ENCODE assay signal across 8 cellular contexts in the genomic region with DNA sequence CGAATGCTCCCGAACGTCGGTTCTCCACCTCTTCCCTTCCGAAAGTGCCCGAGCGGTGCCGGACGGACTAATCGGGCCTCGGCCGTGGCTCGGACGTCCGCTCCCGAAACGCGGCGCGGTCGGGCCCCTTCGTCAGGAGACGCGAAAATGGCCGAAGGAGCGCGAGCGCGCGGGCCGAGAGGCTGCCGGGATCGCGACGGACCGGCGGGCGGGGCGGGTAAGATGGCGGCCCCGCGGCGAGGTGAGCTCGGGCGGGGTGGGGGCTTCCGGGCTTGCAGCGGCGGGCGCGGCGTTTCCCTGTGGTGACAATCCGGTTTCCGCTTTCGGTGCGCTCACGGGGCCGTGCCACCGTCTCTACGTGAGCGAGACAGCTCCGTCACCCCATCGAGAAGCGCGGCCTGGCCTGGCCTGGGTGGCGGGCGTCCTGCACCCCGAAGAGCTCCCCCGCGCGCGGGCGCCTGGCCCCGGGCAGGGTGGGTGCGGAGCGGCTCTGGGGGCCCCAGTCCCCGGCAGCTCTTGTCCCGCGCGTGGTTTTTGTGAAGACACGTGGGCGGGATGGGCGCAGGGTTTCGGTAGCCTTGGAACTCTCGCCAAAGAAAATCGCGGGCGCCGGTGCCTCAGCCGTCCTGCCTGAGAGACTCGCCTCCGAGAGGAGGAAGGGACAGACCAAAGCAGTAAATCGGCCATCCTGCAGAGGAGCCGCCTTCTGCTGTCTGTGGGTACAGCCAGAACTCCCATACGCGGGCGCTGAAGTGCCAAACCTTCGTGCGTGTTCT. TPM values are rescaled to one million over a fixed set of nuclear protein-coding genes. Genes with fewer than 3 reads are reported as not detected.
DNase-seq lines count a peak whose midpoint lies in the region; ATAC-seq and TF ChIP-seq lines count a peak whose summit lies in the region.

A gene (plus strand): TSS at position 211 of the 776 bp plus-strand sequence. CDS start 12 bp downstream, at position 223.

- H3K79me2 ChIP-seq in DOHH2 (ENCODE audit: control insufficient read depth, low read length) = peaks cover 57% of the 10 kb centered on the region
- peaks cover 39% of the 10 kb centered on the region for H3K79me2 ChIP-seq in GM23338 (replicated peaks; ENCODE audit: insufficient read depth)

- no peak for TF ChIP-seq CTCF in DOHH2 (IDR thresholded peaks at IDR 0.05; ENCODE audit: low read depth, low read length, poor library complexity, severe bottlenecking)
- TF ChIP-seq CTCF in GM23338 (conservative IDR thresholded peaks at IDR 0.05; ENCODE audit: low read depth in 2 of 2) = no peak
- no peak for TF ChIP-seq CTCF in LNCaP clone FGC (IDR thresholded peaks at IDR 0.05; ENCODE audit: control insufficient read depth, extremely low read depth, insufficient read depth)
- TF ChIP-seq CTCF in RWPE1 (conservative IDR thresholded peaks at IDR 0.05; ENCODE audit: low read depth) = no peak
- TF ChIP-seq CTCF in fibroblast of the aortic adventitia (IDR thresholded peaks at IDR 0.05; ENCODE audit: insufficient read depth, low read length) = no peak
- no peak for TF ChIP-seq CTCF in nephron (IDR thresholded peaks at IDR 0.05; ENCODE audit: unreplicated experiment in 3 of 3)

- H3K27me3 Mint-ChIP-seq in GM23338 (ENCODE audit: insufficient read depth, low read depth, poor library complexity) = peaks cover 22% of the 10 kb centered on the region
- H3K27me3 Mint-ChIP-seq in nephron (ENCODE audit: low read depth) = peaks cover 5% of the 10 kb centered on the region
- H3K27me3 Mint-ChIP-seq in stimulated activated naive CD8-positive, alpha-beta T cell treated with anti-CD3 and anti-CD28 coated beads, Interleukin-15, Interleukin-2, amounts not matched to agents 100 ng/mL and 50 ng/mL, for 24 hours = no peaks in the 10 kb centered on the region

- peaks cover 36% of the 10 kb centered on the region for H3K4me1 Mint-ChIP-seq in GM23338
- peaks cover 46% of the 10 kb centered on the region for H3K4me1 Mint-ChIP-seq in nephron
- H3K4me1 Mint-ChIP-seq in stimulated activated naive CD8-positive, alpha-beta T cell treated with anti-CD3 and anti-CD28 coated beads, Interleukin-15, Interleukin-2, amounts not matched to agents 100 ng/mL and 50 ng/mL, for 24 hours (ENCODE audit: low read depth) = peaks cover 50% of the 10 kb centered on the region

- H3K27me3 ChIP-seq in DOHH2 (ENCODE audit: control insufficient read depth, low read length) (no peaks in the 10 kb centered on the region), GM23338 (ENCODE audit: insufficient read depth) (no peaks in the 10 kb centered on the region)

- H2AFZ ChIP-seq in GM23338 = peak within 1 kb of the TSS; percentile 90

- H3K9me3 Mint-ChIP-seq in GM23338 (peaks cover 4% of the 10 kb centered on the region; the same call in 2 of the 3 replicates), nephron (no peaks in the 10 kb centered on the region)
- H3K9me3 Mint-ChIP-seq in stimulated activated naive CD8-positive, alpha-beta T cell treated with anti-CD3 and anti-CD28 coated beads, Interleukin-15, Interleukin-2, amounts not matched to agents 100 ng/mL and 50 ng/mL, for 24 hours = no peaks in the 10 kb centered on the region

- no peaks in the 10 kb centered on the region for H3K36me3 ChIP-seq in DOHH2 (ENCODE audit: control insufficient read depth, low read length)
- no peaks in the 10 kb centered on the region for H3K36me3 ChIP-seq in GM23338 (ENCODE audit: insufficient read depth)

- H3K9me3 ChIP-seq in DOHH2 (ENCODE audit: control insufficient read depth, insufficient read depth, low read length) = no peaks in the 10 kb centered on the region

- H4K20me1 ChIP-seq in DOHH2 (ENCODE audit: control insufficient read depth, insufficient read depth, low read depth, low read length) (no peaks in the 10 kb centered on the region), GM23338 (replicated peaks; ENCODE audit: insufficient read depth) (peaks cover 9% of the 10 kb centered on the region)

- H3K4me3 Mint-ChIP-seq in GM23338 = peak within 1 kb of the TSS; percentile 82
- peak within 1 kb of the TSS; percentile 89 to 91 (median 91) for H3K4me3 Mint-ChIP-seq in nephron
- peak within 1 kb of the TSS; percentile 90 for H3K4me3 Mint-ChIP-seq in stimulated activated naive CD8-positive, alpha-beta T cell treated with anti-CD3 and anti-CD28 coated beads, Interleukin-15, Interleukin-2, amounts not matched to agents 100 ng/mL and 50 ng/mL, for 24 hours

- POLR2A ChIA-PET in RWPE1 (lab: Yijun Ruan, JAX; ENCODE audit: low non-redundant PET) = interaction anchor here (0.5 to 1.8 kb wide), 2 partner anchors 11 to 32 kb away, joined by 3 to 5 read pairs; no protein-coding TSS in a partner anchor

- H3K27ac ChIP-seq in DOHH2 (ENCODE audit: low read depth, low read length) (peak within 1 kb of the TSS; percentile 90), GM23338 (ENCODE audit: low read depth) (peak within 1 kb of the TSS; percentile 94), RWPE1 (peak within 1 kb of the TSS; percentile 97)

- ATAC-seq in GM23338 = peak; percentile 75

- H3K4me1 ChIP-seq in DOHH2 (ENCODE audit: control insufficient read depth, low read length) = peaks cover 30% of the 10 kb centered on the region
- H3K4me1 ChIP-seq in GM23338 (ENCODE audit: insufficient read depth) = peaks cover 21% of the 10 kb centered on the region

- CTCF ChIA-PET in RWPE1 (lab: Yijun Ruan, JAX) = interaction anchor here (3.5 kb wide), 1 partner anchor 28 kb away, joined by 18 read pairs; no protein-coding TSS in a partner anchor

- H3K27ac Mint-ChIP-seq in GM23338 = peak within 1 kb of the TSS; percentile 98
- H3K27ac Mint-ChIP-seq in nephron = peak within 1 kb of the TSS; percentile 98 to 99 (median 99)
- H3K27ac Mint-ChIP-seq in stimulated activated naive CD8-positive, alpha-beta T cell treated with anti-CD3 and anti-CD28 coated beads, Interleukin-15, Interleukin-2, amounts not matched to agents 100 ng/mL and 50 ng/mL, for 24 hours = peak within 1 kb of the TSS; percentile 94

- no peaks in the 10 kb centered on the region for H3K9me2 ChIP-seq in DOHH2 (replicated peaks; ENCODE audit: control insufficient read depth, low read length)
- no peaks in the 10 kb centered on the region for H3K9me2 ChIP-seq in GM23338 (ENCODE audit: insufficient read depth)

- H3K4me2 ChIP-seq in DOHH2 (ENCODE audit: low read length) (peak within 1 kb of the TSS; percentile 81), GM23338 (peak within 1 kb of the TSS; percentile 85)

- peak within 1 kb of the TSS; percentile 83 for H3K4me3 ChIP-seq in DOHH2 (ENCODE audit: low read length)
- H3K4me3 ChIP-seq in GM23338 = peak within 1 kb of the TSS; percentile 97
- H3K4me3 ChIP-seq in LNCaP clone FGC (ENCODE audit: low read depth, low read length) = peak within 1 kb of the TSS; percentile 88
- H3K4me3 ChIP-seq in fibroblast of the aortic adventitia (ENCODE audit: low read depth, low read length) = peak within 1 kb of the TSS; percentile 80

- H3F3A ChIP-seq in DOHH2 (ENCODE audit: control insufficient read depth, insufficient read depth) (peaks cover 4% of the 10 kb centered on the region; the same call in 1 of the 2 replicates), GM23338 (replicated peaks; ENCODE audit: low read depth) (peaks cover 28% of the 10 kb centered on the region)

- H3K36me3 Mint-ChIP-seq in GM23338 (ENCODE audit: low read depth) = peaks cover 12% of the 10 kb centered on the region; the same call in 2 of the 3 replicates
- H3K36me3 Mint-ChIP-seq in nephron (ENCODE audit: low read depth) = peaks cover 12% of the 10 kb centered on the region
- H3K36me3 Mint-ChIP-seq in stimulated activated naive CD8-positive, alpha-beta T cell treated with anti-CD3 and anti-CD28 coated beads, Interleukin-15, Interleukin-2, amounts not matched to agents 100 ng/mL and 50 ng/mL, for 24 hours (ENCODE audit: low read depth) = peaks cover 13% of the 10 kb centered on the region

- DNase-seq in GM23338 (ENCODE audit: low spot score) (peak; percentile 100), LNCaP clone FGC (ENCODE audit: low read depth) (peak; percentile 86), RWPE1 (ENCODE audit: low spot score) (peak; percentile 89), fibroblast of the aortic adventitia (ENCODE audit: low read depth) (peak; percentile 97)
- peak; percentile 96 for DNase-seq in activated effector memory CD4-positive, alpha-beta T cell treated with Interleukin-2 at 50 U/mL for 16 hours

TF ChIP-seq in GM23338, 12 proteins besides CTCF, POLR2A, EP300 and RAD21:
- TF ChIP-seq POLR2AphosphoS5 (IDR thresholded peaks at IDR 0.05; ENCODE audit: low read depth) (peak; percentile 61), STAT1 (IDR thresholded peaks at IDR 0.05; ENCODE audit: unreplicated experiment) (no peak)

RNA-seq across cellular contexts. Expression of the gene that starts here (rescaled TPM):
- 12.8 and 13.1 TPM in 2 replicates for total RNA-seq in GM23338 (2014; rRNA removed; shearing (Covaris generic))
- polyA plus RNA-seq in GM23338 (2016; fragmentation: Nextera tagmentation; extraction: Ambion mirVana) = 25.1 and 25.4 TPM in 2 replicates
- total RNA-seq in fibroblast of the aortic adventitia (ENCODE audit: low replicate concordance) = 3.6 and 9.4 TPM in 2 replicates

Comparison
In these comparisons a context has a peak if more than half of its experiments do, and no peak if none do; other contexts are left out.
1. Peak in every context shown above with its lines: DNase-seq, ATAC-seq, H3K4me3 ChIP-seq and H3K27ac ChIP-seq.